8 cellular contexts compared by ENCODE assay signal in genomic region chr1:108747898-108748297, GRCh38. TPM values are rescaled to one million over a fixed set of nuclear protein-coding genes. Genes with fewer than 3 reads are reported as not detected.
DNase-seq lines count a peak whose midpoint lies in the region; ATAC-seq and TF ChIP-seq lines count a peak whose summit lies in the region.

No MANE protein-coding gene starts in this region.

- ATAC-seq in heart right ventricle (no peak), left ventricle myocardium superior (no peak), left lung (no peak), HG02981 (IDR thresholded peaks at IDR 0.05; ENCODE audit: unreplicated experiment) (no peak)
- no peak for ATAC-seq in activated T-helper 17 cell treated with anti-CD3 and anti-CD28 coated beads, Interleukin-2, amount 50 U/mL, for 72 hours (replicated peaks)

- H3K4me1 ChIP-seq in heart right ventricle (peaks cover 0 to 30% (median 15%) of the 10 kb centered on the region in 9 donors), left lung (peaks cover 10 to 19% of the 10 kb centered on the region in 2 donors), vagina (peaks cover 56% of the 10 kb centered on the region)

- no peaks in the 10 kb centered on the region for H3K27me3 ChIP-seq in heart right ventricle
- no peaks in the 10 kb centered on the region for H3K27me3 ChIP-seq in left lung
- H3K27me3 ChIP-seq in vagina, result no peaks in the 10 kb centered on the region

- TF ChIP-seq CTCF in heart right ventricle (IDR thresholded peaks at IDR 0.05) (no peak), left lung (IDR thresholded peaks at IDR 0.05) (no peak), vagina (IDR thresholded peaks at IDR 0.05) (no peak)

- no peaks in the 10 kb centered on the region for H3K9me3 ChIP-seq in heart right ventricle
- H3K9me3 ChIP-seq in left lung, result no peaks in the 10 kb centered on the region
- no peaks in the 10 kb centered on the region for H3K9me3 ChIP-seq in vagina

- H3K27me3 Mint-ChIP-seq in activated T-helper 17 cell treated with anti-CD3 and anti-CD28 coated beads, Interleukin-2, amount 50 U/mL, for 72 hours, result no peaks in the 10 kb centered on the region

- peaks cover 21% of the 10 kb centered on the region for H3K4me1 Mint-ChIP-seq in activated T-helper 17 cell treated with anti-CD3 and anti-CD28 coated beads, Interleukin-2, amount 50 U/mL, for 72 hours

- no peaks in the 10 kb centered on the region for H3K9me3 Mint-ChIP-seq in activated T-helper 17 cell treated with anti-CD3 and anti-CD28 coated beads, Interleukin-2, amount 50 U/mL, for 72 hours

- intact Hi-C loops in heart right ventricle (cut with DNase I), result loop anchor here in 5 of 10 donors (2.0 to 10.0 kb wide), 4 partner anchors 53 to 149 kb away; partner anchors contain the start of gene PRPF38B (in 5 of the 5)
- intact Hi-C loops in left ventricle myocardium superior (cut with micrococcal nuclease), result no loop called here
- intact Hi-C loops in left lung (cut with DNase I), result no loop called here
- intact Hi-C loops in vagina (cut with DNase I), result no loop called here
- intact Hi-C loops in posterior vena cava (cut with DNase I), result loop anchor here in 1 of 2 donors (5.0 kb wide), 1 partner anchor 56 kb away; the partner anchor contains the start of gene PRPF38B

- 86 to 91% methylated on average over 3 of the region's 3 CpGs for WGBS in heart right ventricle, 2 donors

- H3K27ac ChIP-seq in heart right ventricle, result peak overlapping the region in 4 of 10 donors; percentile 95 to 99 (median 98)
- peak overlapping the region; percentile 97 to 98 for H3K27ac ChIP-seq in left lung
- peak overlapping the region; percentile 99 for H3K27ac ChIP-seq in vagina

- H3K36me3 ChIP-seq in heart right ventricle (peaks cover 0 to 39% (median 0%) of the 10 kb centered on the region in 9 donors), left lung (peaks cover 0 to 7% of the 10 kb centered on the region in 2 donors), vagina (peaks cover 0 to 7% of the 10 kb centered on the region in 2 donors)

- no peak for DNase-seq in heart right ventricle
- no peak for DNase-seq in left ventricle myocardium superior
- no peak for DNase-seq in left lung
- no peak for DNase-seq in vagina (ENCODE audit: extremely low spot score in 2 of 2)
- no peak for DNase-seq in posterior vena cava (ENCODE audit: low spot score)
- DNase-seq in activated effector memory CD4-positive, alpha-beta T cell treated with Interleukin-2 at 50 U/mL for 16 hours, result no peak

- H3K4me3 ChIP-seq in heart right ventricle (peak overlapping the region in 8 of 10 donors; percentile 58 to 94 (median 82)), left lung (peak overlapping the region in 1 of 2 donors; percentile 77), vagina (peak overlapping the region in 1 of 2 donors; percentile 86)

- peaks cover 52% of the 10 kb centered on the region for H3K36me3 Mint-ChIP-seq in activated T-helper 17 cell treated with anti-CD3 and anti-CD28 coated beads, Interleukin-2, amount 50 U/mL, for 72 hours (ENCODE audit: low read depth)

- TF ChIP-seq POLR2A in vagina (IDR thresholded peaks at IDR 0.05), result no peak

- peak overlapping the region; percentile 98 for H3K4me3 Mint-ChIP-seq in activated T-helper 17 cell treated with anti-CD3 and anti-CD28 coated beads, Interleukin-2, amount 50 U/mL, for 72 hours

- no peak overlapping the region for H3K27ac Mint-ChIP-seq in activated T-helper 17 cell treated with anti-CD3 and anti-CD28 coated beads, Interleukin-2, amount 50 U/mL, for 72 hours

RNA-seq across cellular contexts. Expression of gene STXBP3, which starts 1.4 kb away (rescaled TPM):
- total RNA-seq in heart right ventricle (10 to 100 TPM; 18.1 to 34.4 (median 22.9) TPM), left ventricle myocardium superior (23.3 TPM), left lung (10 to 100 TPM; 44.4 to 47.8 TPM), vagina (167 TPM), posterior vena cava (10 to 100 TPM; 53.2 to 57.5 TPM)
- 10 to 100 TPM; 19.7 to 34.5 TPM for polyA plus RNA-seq in heart right ventricle
- total RNA-seq in activated T-helper 17 cell treated with anti-CD3 and anti-CD28 coated beads, Interleukin-2, amount 50 U/mL, for 72 hours, result 10 to 100 TPM; 41.0 to 52.3 TPM

RNA-seq across cellular contexts. Expression of gene FNDC7, which starts 35.2 kb away (rescaled TPM):
- total RNA-seq in heart right ventricle (under 1 TPM in 1 of 10 donors, not detected in 9; 0.13 TPM), left ventricle myocardium superior (not detected), left lung (not detected), vagina (not detected), posterior vena cava (not detected)
- polyA plus RNA-seq in heart right ventricle, result not detected
- under 1 TPM in 1 of 2 donors, not detected in 1; 0.19 TPM for total RNA-seq in activated T-helper 17 cell treated with anti-CD3 and anti-CD28 coated beads, Interleukin-2, amount 50 U/mL, for 72 hours

RNA-seq across cellular contexts. Expression of gene PRPF38B, which starts 55.8 kb away (rescaled TPM):
- total RNA-seq in heart right ventricle (10 to 100 TPM; 11.2 to 22.8 (median 13.3) TPM), left ventricle myocardium superior (20.8 TPM), left lung (10 to 100 TPM; 24.7 to 40.5 TPM), vagina (27.0 TPM), posterior vena cava (10 to 100 TPM; 27.3 to 29.8 TPM)
- 10 to 100 TPM; 15.1 to 42.7 TPM for polyA plus RNA-seq in heart right ventricle
- 10 to 100 TPM; 70.3 to 70.6 TPM for total RNA-seq in activated T-helper 17 cell treated with anti-CD3 and anti-CD28 coated beads, Interleukin-2, amount 50 U/mL, for 72 hours
